ENCODE assay signal across 16 cellular contexts in genomic region chr19:16463341-16463990, GRCh38. TPM values are rescaled to one million over a fixed set of nuclear protein-coding genes. Genes with fewer than 3 reads are reported as not detected.
DNase-seq lines count a peak whose midpoint lies in the region; ATAC-seq, FAIRE-seq and TF ChIP-seq lines count a peak whose summit lies in the region.
"Had no signal": no experiment of that assay in that cellular context is flagged by ENCODE, and none has a peak within 500 bp of the region (broad histone marks: within the 10 kb centered on the region; RNA-seq: fewer than 3 reads in every experiment).

No MANE protein-coding gene starts in this region.

- H3K9me3 ChIP-seq in left ventricle myocardium inferior (replicated peaks), result no peaks in the 10 kb centered on the region
- H3K9me3 ChIP-seq in GM12878 (replicated peaks; ENCODE audit: control insufficient read depth, insufficient read depth, low read length), result no peaks in the 10 kb centered on the region
- H3K9me3 ChIP-seq in mesodermal cell (ENCODE audit: control insufficient read depth, low read length), result no peaks in the 10 kb centered on the region
- no peaks in the 10 kb centered on the region for H3K9me3 ChIP-seq in uterus

- H3K4me1 ChIP-seq in left ventricle myocardium inferior (peaks cover 100% of the 10 kb centered on the region), GM12878 (ENCODE audit: control insufficient read depth, insufficient read depth, low read length) (peaks cover 18% of the 10 kb centered on the region), mesodermal cell (ENCODE audit: control insufficient read depth, insufficient read depth, low read length, poor library complexity, severe bottlenecking) (peaks cover 20% of the 10 kb centered on the region), uterus (peaks cover 0 to 4% of the 10 kb centered on the region in 2 donors)

- DNase-seq in left ventricle myocardium inferior, result no peak
- no peak for DNase-seq in left cardiac atrium
- DNase-seq in GM12878 (ENCODE audit: low read depth, low spot score), result no peak
- no peak for DNase-seq in uterus
- no peak for DNase-seq in mucosa of gallbladder (ENCODE audit: low spot score)
- no peak for DNase-seq in iPS-NIHi11 (ENCODE audit: low spot score)
- DNase-seq in NCI-H524 (lab: John Stamatoyannopoulos, UW), result no peak
- DNase-seq: GDM1; NCI-H1436 treated with DMSO at 0.1 percent for 48 hours; SHP77 treated with DMSO at 0.1 percent for 48 hours; stimulated activated CD4-positive, alpha-beta T cell treated with anti-CD3 and anti-CD28 coated beads, Interleukin-4, amount 100 ng/mL, for 24 hours; stimulated activated naive CD8-positive, alpha-beta T cell treated with anti-CD3 and anti-CD28 coated beads, Interleukin-15, Interleukin-2, amounts not matched to agents 100 U/mL and 50 U/mL, for 24 hours had no signal

- RAD21 ChIA-PET in GM12878 (lab: Charles Lee; ENCODE audit: unreplicated experiment), result interaction anchor here (0.6 kb wide), 1 partner anchor 11 kb away, joined by 3 read pairs; no protein-coding TSS in a partner anchor

- H3K9ac ChIP-seq in GM12878 (ENCODE audit: control insufficient read depth, insufficient read depth, low read length), result no peak overlapping the region

- ATAC-seq in left cardiac atrium (no peak), GM12878 (no peak)

- H3K4me3 ChIP-seq in left ventricle myocardium inferior (peak overlapping the region; percentile 35), GM12878 (no peak overlapping the region), mesodermal cell (ENCODE audit: extremely low read depth, insufficient read depth, low read length, poor library complexity, severe bottlenecking) (no peak overlapping the region), uterus (no peak overlapping the region)

- no peak for TF ChIP-seq RAD21 in GM12878 (IDR thresholded peaks at IDR 0.05; ENCODE audit: insufficient read depth, low read depth, low read length)

- H3K27me3 ChIP-seq in left ventricle myocardium inferior (ENCODE audit: low read depth) (no peaks in the 10 kb centered on the region), GM12878 (replicated peaks in 1 of 2; ENCODE audit: control insufficient read depth in 2 of 2, insufficient read depth in 2 of 2, low read length in 1 of 2) (no peaks in the 10 kb centered on the region), uterus (no peaks in the 10 kb centered on the region)

- TF ChIP-seq POLR2A in GM12878 (IDR thresholded peaks at IDR 0.05; ENCODE audit: low read depth, low read length) (no peak), uterus (IDR thresholded peaks at IDR 0.05) (no peak)

- BruUV-seq in GM12878 (replicated peaks; lab: Mats Ljungman, UMichigan), result no TSS peak

- TF ChIP-seq EP300 in GM12878 (IDR thresholded peaks at IDR 0.05; ENCODE audit: borderline replicate concordance in 1 of 2, control insufficient read depth in 1 of 2, low read depth in 2 of 2, low read length in 2 of 2), result no peak

- CTCF ChIA-PET in GM12878 (lab: Yijun Ruan, JAX), result interaction anchor here (0.6 to 1.3 kb wide), 3 partner anchors 9 to 18 kb away, joined by 3 to 4 read pairs (median 3); no protein-coding TSS in a partner anchor

- SMC1A ChIA-PET in GM12878 (lab: Charles Lee; ENCODE audit: uncharacterized antibody, unreplicated experiment), result interaction anchor here (1.0 to 1.8 kb wide), 2 partner anchors 10 to 31 kb away, joined by 3 to 9 read pairs; no protein-coding TSS in a partner anchor

- no peak for TF ChIP-seq CTCF in left ventricle myocardium inferior (IDR thresholded peaks at IDR 0.05; ENCODE audit: borderline replicate concordance)
- no peak for TF ChIP-seq CTCF in GM12878 (IDR thresholded peaks at IDR 0.05 in 2 of 3, conservative IDR thresholded peaks at IDR 0.05 in 1 of 3; ENCODE audit: control insufficient read depth in 2 of 3, extremely low read depth in 1 of 3, insufficient read depth in 1 of 3, low read depth in 3 of 3, low read length in 3 of 3)
- no peak for TF ChIP-seq CTCF in uterus (IDR thresholded peaks at IDR 0.05)

- H2AFZ ChIP-seq in GM12878 (ENCODE audit: control insufficient read depth, low read depth, low read length), result no peak overlapping the region

- peak overlapping the region; percentile 95 for H3K27ac ChIP-seq in left ventricle myocardium inferior (replicated peaks)
- H3K27ac ChIP-seq in GM12878 (ENCODE audit: control insufficient read depth, insufficient read depth), result no peak overlapping the region
- peak overlapping the region; percentile 16 for H3K27ac ChIP-seq in mesodermal cell (ENCODE audit: low read depth, low read length, severe bottlenecking)
- peak overlapping the region; percentile 45 to 56 for H3K27ac ChIP-seq in uterus

- POLR2A ChIA-PET in GM12878 (lab: Charles Lee), result interaction anchor here (0.9 to 1.1 kb wide), 3 partner anchors 12 to 120 kb away, joined by 3 to 9 read pairs (median 3); no protein-coding TSS in a partner anchor

- H3K79me2 ChIP-seq in GM12878 (ENCODE audit: control insufficient read depth, insufficient read depth, low read length), result peaks cover 84% of the 10 kb centered on the region

- no peak overlapping the region for H3K4me2 ChIP-seq in GM12878 (ENCODE audit: control insufficient read depth, insufficient read depth)

- H4K20me1 ChIP-seq in GM12878 (ENCODE audit: control insufficient read depth, insufficient read depth), result no peaks in the 10 kb centered on the region; the same call in 1 of the 2 replicates

- intact Hi-C loops in left ventricle myocardium inferior (cut with micrococcal nuclease), result no loop called here
- intact Hi-C loops in left cardiac atrium (cut with DNase I), result no loop called here
- intact Hi-C loops in GM12878 (cut with micrococcal nuclease; ENCODE audit: unreplicated experiment), result no loop called here
- intact Hi-C loops in uterus (cut with DNase I; ENCODE audit: low total_unique reads), result no loop called here

- H3K36me3 ChIP-seq in left ventricle myocardium inferior, result no peaks in the 10 kb centered on the region
- H3K36me3 ChIP-seq in GM12878 (ENCODE audit: control insufficient read depth in 2 of 2, insufficient read depth in 2 of 2, low read length in 1 of 2), result peaks cover 0 to 1% of the 10 kb centered on the region in 2 experiments; a peak in 2 of 4 replicates
- peaks cover 14% of the 10 kb centered on the region for H3K36me3 ChIP-seq in mesodermal cell (ENCODE audit: control insufficient read depth, insufficient read depth, low read length)
- no peaks in the 10 kb centered on the region for H3K36me3 ChIP-seq in uterus

- WGBS in GM12878 (ENCODE audit: insufficient coverage, insufficient replicate concordance, low lambda C conversion rate, missing lambda C conversion rate), result 97% methylated on average over 6 of the region's 6 CpGs
- 96 to 97% methylated on average over 6 of the region's 6 CpGs for WGBS in mesodermal cell (ENCODE audit: insufficient coverage in 2 of 2), 2 experiments

- no peak for FAIRE-seq in GM12878 (lab: Jason Lieb, UNC)

- in situ Hi-C loops in GM12878 (cut with MboI), result no loop called here

RNA-seq across cellular contexts. Expression of gene EPS15L1, which starts 8.3 kb away (rescaled TPM):
- 68.1 TPM for total RNA-seq in left ventricle myocardium inferior
- 10 to 100 TPM; 59.9 to 67.4 TPM for total RNA-seq in left cardiac atrium
- total RNA-seq in GM12878 (2013; cell fraction: nucleolus; rRNA removed), result 105 and 117 TPM in 2 replicates
- 11.3 and 11.4 TPM in 2 replicates for total RNA-seq in GM12878 (2014; rRNA removed)
- total RNA-seq in GM12878 (2014; rRNA removed; fragmentation: Illumina TruSeq; extraction: Trizol), result 15.9 and 16.7 TPM in 2 replicates
- total RNA-seq in GM12878 (2021), result 43.5 and 50.4 TPM in 2 replicates
- polyA plus RNA-seq in GM12878 (2011; ENCODE audit: low read depth), result 14.0 TPM
- polyA plus RNA-seq in GM12878 (2011; rRNA removed), result 7.2 and 19.1 TPM in 2 replicates
- polyA plus RNA-seq in GM12878 (2011; cell fraction: cytosol; rRNA removed), result 15.6 and 16.9 TPM in 2 replicates
- polyA plus RNA-seq in GM12878 (2011; cell fraction: nucleus; rRNA removed), result 32.3 and 38.7 TPM in 2 replicates
- polyA plus RNA-seq in GM12878 (2012), result 34.0 and 35.2 TPM in 2 replicates
- polyA plus RNA-seq in GM12878 (2014; fragmentation: Illumina TruSeq; extraction: Trizol), result 20.4 and 24.1 TPM in 2 replicates
- 1 to 10 TPM; 5.9 to 7.6 TPM for polyA plus RNA-seq in GM12878 (2014; fragmentation: Nextera tagmentation; extraction: Ambion mirVana)
- polyA plus RNA-seq in GM12878 (2014; rRNA removed), result 20.4 and 25.3 TPM in 2 replicates
- 10 to 100 TPM; 41.3 to 43.3 TPM for polyA plus RNA-seq in GM12878 (2016; fragmentation: Nextera tagmentation; extraction: Ambion mirVana)
- 21.1 and 23.7 TPM in 2 replicates for polyA minus RNA-seq in GM12878 (2011; rRNA and poly(A)+ RNA removed)
- polyA minus RNA-seq in GM12878 (2011; cell fraction: cytosol; rRNA and poly(A)+ RNA removed), result 10.7 and 12.6 TPM in 2 replicates
- polyA minus RNA-seq in GM12878 (2011; cell fraction: nucleus; rRNA and poly(A)+ RNA removed), result 20.1 and 45.2 TPM in 2 replicates
- polyA plus RNA-seq in mesodermal cell (2013, experiment 1 of 2), result 30.7 TPM
- 28.9 TPM for polyA plus RNA-seq in mesodermal cell (2013, experiment 2 of 2)
- 10 to 100 TPM; 18.8 to 67.2 (median 39.6) TPM for total RNA-seq in uterus
- total RNA-seq in mucosa of gallbladder, result 46.1 TPM

RNA-seq across cellular contexts. Expression of gene CALR3, which starts 32.5 kb away (rescaled TPM):
- not detected for total RNA-seq in left ventricle myocardium inferior
- not detected for total RNA-seq in left cardiac atrium
- not detected in 2 replicates for total RNA-seq in GM12878 (2013; cell fraction: nucleolus; rRNA removed)
- 0.11 TPM in 2 replicates for total RNA-seq in GM12878 (2014; rRNA removed)
- 0.18 and 0.45 TPM in 2 replicates for total RNA-seq in GM12878 (2014; rRNA removed; fragmentation: Illumina TruSeq; extraction: Trizol)
- 0.19 TPM in 1 of 2 replicates, not detected in the other for total RNA-seq in GM12878 (2021)
- not detected for polyA plus RNA-seq in GM12878 (2011; ENCODE audit: low read depth)
- polyA plus RNA-seq in GM12878 (2011; rRNA removed), result 0.05 TPM in 1 of 2 replicates, not detected in the other
- polyA plus RNA-seq in GM12878 (2011; cell fraction: cytosol; rRNA removed), result 0.06 TPM in 1 of 2 replicates, not detected in the other
- polyA plus RNA-seq in GM12878 (2011; cell fraction: nucleus; rRNA removed), result not detected in 2 replicates
- polyA plus RNA-seq in GM12878 (2012), result not detected in 2 replicates
- polyA plus RNA-seq in GM12878 (2014; fragmentation: Illumina TruSeq; extraction: Trizol), result 0.35 and 0.43 TPM in 2 replicates
- polyA plus RNA-seq in GM12878 (2014; fragmentation: Nextera tagmentation; extraction: Ambion mirVana), result under 1 TPM; 0.10 to 0.13 TPM
- polyA plus RNA-seq in GM12878 (2014; rRNA removed), result 0.12 and 0.14 TPM in 2 replicates
- polyA plus RNA-seq in GM12878 (2016; fragmentation: Nextera tagmentation; extraction: Ambion mirVana), result under 1 TPM in 1 of 2 experiments, not detected in 1; 0.31 TPM
- polyA minus RNA-seq in GM12878 (2011; rRNA and poly(A)+ RNA removed), result not detected in 2 replicates
- not detected in 2 replicates for polyA minus RNA-seq in GM12878 (2011; cell fraction: cytosol; rRNA and poly(A)+ RNA removed)
- not detected in 2 replicates for polyA minus RNA-seq in GM12878 (2011; cell fraction: nucleus; rRNA and poly(A)+ RNA removed)
- not detected for polyA plus RNA-seq in mesodermal cell (2013, experiment 1 of 2)
- not detected for polyA plus RNA-seq in mesodermal cell (2013, experiment 2 of 2)
- not detected for total RNA-seq in uterus
- not detected for total RNA-seq in mucosa of gallbladder
- total RNA-seq: glomerular endothelial cell, lung microvascular endothelial cell, renal cortical epithelial cell had no signal

RNA-seq across cellular contexts. Expression of gene C19orf44, which starts 32.7 kb away (rescaled TPM):
- total RNA-seq in left ventricle myocardium inferior (2.9 TPM), left cardiac atrium (1 to 10 TPM; 2.4 to 3.8 TPM), GM12878 (2014; rRNA removed) (2.0 and 2.1 TPM in 2 replicates), GM12878 (2014; rRNA removed; fragmentation: Illumina TruSeq; extraction: Trizol) (2.7 and 3.3 TPM in 2 replicates), GM12878 (2021) (3.1 and 3.8 TPM in 2 replicates), uterus (10 to 100 TPM in 1 of 4 donors, 1 to 10 TPM in 2, under 1 TPM in 1; 0.26 to 11.9 (median 7.5) TPM), mucosa of gallbladder (11.2 TPM)
- 21.6 and 25.8 TPM in 2 replicates for total RNA-seq in GM12878 (2013; cell fraction: nucleolus; rRNA removed)
- 0.84 TPM for polyA plus RNA-seq in GM12878 (2011; ENCODE audit: low read depth)
- polyA plus RNA-seq in GM12878 (2011; rRNA removed) (2.5 and 3.0 TPM in 2 replicates), GM12878 (2014; fragmentation: Illumina TruSeq; extraction: Trizol) (3.6 and 5.2 TPM in 2 replicates), GM12878 (2014; fragmentation: Nextera tagmentation; extraction: Ambion mirVana) (under 1 TPM; 0.26 to 0.31 TPM), GM12878 (2014; rRNA removed) (4.1 and 5.4 TPM in 2 replicates), GM12878 (2016; fragmentation: Nextera tagmentation; extraction: Ambion mirVana) (1 to 10 TPM; 3.9 to 4.0 TPM)
- 3.5 and 3.7 TPM in 2 replicates for polyA plus RNA-seq in GM12878 (2011; cell fraction: cytosol; rRNA removed)
- 8.7 and 9.7 TPM in 2 replicates for polyA plus RNA-seq in GM12878 (2011; cell fraction: nucleus; rRNA removed)
- polyA plus RNA-seq in GM12878 (2012), result 3.8 and 4.0 TPM in 2 replicates
- polyA minus RNA-seq in GM12878 (2011; rRNA and poly(A)+ RNA removed), result 1.3 and 2.3 TPM in 2 replicates
- polyA minus RNA-seq in GM12878 (2011; cell fraction: cytosol; rRNA and poly(A)+ RNA removed), result 2.5 and 3.3 TPM in 2 replicates
- 2.7 and 3.9 TPM in 2 replicates for polyA minus RNA-seq in GM12878 (2011; cell fraction: nucleus; rRNA and poly(A)+ RNA removed)
- polyA plus RNA-seq in mesodermal cell (2013, experiment 1 of 2), result 3.9 TPM
- polyA plus RNA-seq in mesodermal cell (2013, experiment 2 of 2), result 6.0 TPM
